Comparison of ENCODE assay signal across 9 cellular contexts in the genomic region with DNA sequence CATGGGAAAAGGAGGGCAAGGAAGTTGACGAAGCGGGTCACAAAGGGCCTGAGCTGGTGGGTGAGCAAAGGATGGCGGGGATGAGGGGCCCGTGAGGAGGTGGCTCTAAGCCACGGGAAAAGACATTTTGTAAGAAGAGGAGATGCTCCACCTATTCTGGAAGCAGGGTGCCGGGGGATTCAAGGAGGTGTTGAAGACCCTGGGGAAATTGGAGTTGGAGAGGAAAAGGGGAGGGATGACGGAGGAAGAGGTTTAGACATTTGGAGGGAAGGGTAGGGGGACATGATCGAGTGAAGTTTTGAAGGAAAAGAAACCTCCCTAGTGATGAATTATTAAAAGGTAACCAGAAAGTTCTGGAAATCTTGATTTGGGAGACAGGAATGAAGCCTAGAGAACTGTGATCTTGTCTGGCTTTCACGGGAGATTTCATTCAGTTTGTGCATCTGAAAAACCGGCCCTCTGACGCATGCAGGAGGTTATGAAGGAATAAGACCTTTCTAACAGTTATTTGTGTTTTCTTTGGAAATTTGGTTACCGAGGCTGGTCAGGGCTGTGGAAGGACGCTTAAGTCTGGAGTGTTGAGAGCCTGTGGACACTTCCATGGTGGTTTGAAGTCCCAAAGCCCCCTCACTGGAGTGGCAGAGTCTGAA. TPM values are rescaled to one million over a fixed set of nuclear protein-coding genes. Genes with fewer than 3 reads are reported as not detected.
A peak's percentile ranks its signal among the peaks of the same experiment; 100 is the strongest.
DNase-seq lines count a peak whose midpoint lies in the region; ATAC-seq and TF ChIP-seq lines count a peak whose summit lies in the region.
"Had no signal": no experiment of that assay in that cellular context is flagged by ENCODE, and none has a peak within 500 bp of the region (broad histone marks: within the 10 kb centered on the region; RNA-seq: fewer than 3 reads in every experiment).

No MANE protein-coding gene starts in this region.

- DNase-seq in GM06990 (ENCODE audit: extremely low read depth, insufficient read length) (no peak), foreskin fibroblast (peak in 1 of 2 donors; percentile 34), sigmoid colon (peak; percentile 7), putamen (ENCODE audit: low spot score) (no peak), NCI-H2171 (lab: John Stamatoyannopoulos, UW) (no peak), middle frontal gyrus (ENCODE audit: extremely low spot score, low spot score) (no peak)
- DNase-seq: MV-4-11 had no signal

- peak overlapping the region in 1 of 4 donors; percentile 58 for H3K27ac ChIP-seq in sigmoid colon

- H3K27me3 ChIP-seq in GM06990 (replicated peaks; ENCODE audit: control insufficient read depth, insufficient read depth, low read length) (no peaks in the 10 kb centered on the region; the same call in 1 of the 2 replicates), sigmoid colon (no peaks in the 10 kb centered on the region)

- 51 to 61% methylated on average over 13 of the region's 13 CpGs for WGBS in sigmoid colon, 2 donors

- no peak for TF ChIP-seq POLR2A in sigmoid colon (IDR thresholded peaks at IDR 0.05)

- peak; percentile 3; the same call in 2 of the 3 replicates for ATAC-seq in SK-N-SH treated with all-trans-retinoic acid at 6 μM for 48 hours
- ATAC-seq in HG03521 (IDR thresholded peaks at IDR 0.05; ENCODE audit: unreplicated experiment): no peak

- no peak for TF ChIP-seq EP300 in sigmoid colon (IDR thresholded peaks at IDR 0.05)

- peaks cover 0 to 27% (median 18%) of the 10 kb centered on the region in 4 donors for H3K4me1 ChIP-seq in sigmoid colon

- no peaks in the 10 kb centered on the region for H3K9me3 ChIP-seq in sigmoid colon

- H3K36me3 ChIP-seq in GM06990 (ENCODE audit: control insufficient read depth, insufficient read depth, low read length) (no peaks in the 10 kb centered on the region), sigmoid colon (no peaks in the 10 kb centered on the region)

- TF ChIP-seq CTCF in GM06990 (IDR thresholded peaks at IDR 0.05; ENCODE audit: insufficient read depth, low read length, poor library complexity, severe bottlenecking) (no peak), foreskin fibroblast (IDR thresholded peaks at IDR 0.05; ENCODE audit: low read depth, low read length) (no peak), sigmoid colon (IDR thresholded peaks at IDR 0.05) (no peak)

- intact Hi-C loops in sigmoid colon (cut with DNase I): loop anchor here (2.0 kb wide), 1 partner anchor 21 kb away; no protein-coding TSS in a partner anchor

- peak overlapping the region; percentile 60 for H3K4me3 ChIP-seq in GM06990 (replicated peaks; ENCODE audit: low read depth, low read length)
- peak overlapping the region; percentile 51 to 62 for H3K4me3 ChIP-seq in foreskin fibroblast (ENCODE audit: low read depth in 1 of 2, low read length in 2 of 2)
- H3K4me3 ChIP-seq in sigmoid colon: peak overlapping the region; percentile 42 to 93 (median 72)

TF ChIP-seq in SK-N-SH treated with all-trans-retinoic acid at 6 μM for 48 hours, 23 proteins besides CTCF, POLR2A, EP300 and RAD21:
- TF ChIP-seq ZFP30 (CRISPR knock-in tag; IDR thresholded peaks at IDR 0.05) (no peak), ZNF70 (CRISPR knock-in tag; IDR thresholded peaks at IDR 0.05) (no peak), GLIS3 (CRISPR knock-in tag; IDR thresholded peaks at IDR 0.05) (no peak), ZNF565 (CRISPR knock-in tag; conservative IDR thresholded peaks at IDR 0.05; ENCODE audit: low read depth) (no peak), POU6F1 (CRISPR knock-in tag; IDR thresholded peaks at IDR 0.05; ENCODE audit: borderline replicate concordance, low read depth) (no peak), ZNF8 (CRISPR knock-in tag; IDR thresholded peaks at IDR 0.05) (no peak), PPARA (CRISPR knock-in tag; IDR thresholded peaks at IDR 0.05; ENCODE audit: borderline replicate concordance) (no peak), ARNTL (CRISPR knock-in tag; IDR thresholded peaks at IDR 0.05; ENCODE audit: borderline replicate concordance, low read depth) (no peak), CSDC2 (CRISPR knock-in tag; IDR thresholded peaks at IDR 0.05) (no peak), TSHZ2 (CRISPR knock-in tag; IDR thresholded peaks at IDR 0.05) (no peak), ESRRG (CRISPR knock-in tag; IDR thresholded peaks at IDR 0.05) (no peak), PATZ1 (CRISPR knock-in tag; IDR thresholded peaks at IDR 0.05; ENCODE audit: borderline replicate concordance) (no peak)
TF ChIP-seq in SK-N-SH treated with all-trans-retinoic acid at 6 μM for 48 hours: peak in this region for 0.

RNA-seq across cellular contexts. Expression of gene SMO, which starts 1.4 kb away (rescaled TPM):
- 10 to 100 TPM in 2 of 4 donors, 1 to 10 TPM in 2; 6.8 to 18.6 (median 13.0) TPM for total RNA-seq in sigmoid colon
- polyA plus RNA-seq in sigmoid colon: 1 to 10 TPM in 1 of 3 donors, under 1 TPM in 2; 0.60 to 2.8 (median 0.92) TPM

RNA-seq across cellular contexts. Expression of gene AHCYL2, which starts 35.0 kb away (rescaled TPM):
- 10 to 100 TPM; 12.5 to 16.8 (median 14.7) TPM for total RNA-seq in sigmoid colon
- polyA plus RNA-seq in sigmoid colon: 100 to 1,000 TPM in 2 of 3 donors, 10 to 100 TPM in 1; 80.8 to 219 (median 174) TPM

RNA-seq across cellular contexts. Expression of gene TSPAN33, which starts 45.3 kb away (rescaled TPM):
- 1 to 10 TPM; 3.0 to 7.5 (median 5.7) TPM for total RNA-seq in sigmoid colon
- polyA plus RNA-seq in sigmoid colon: 10 to 100 TPM in 1 of 3 donors, 1 to 10 TPM in 2; 5.8 to 19.6 (median 9.6) TPM
